ENCODE assay signal across 8 cellular contexts in genomic region chr4:183398298-183399129, GRCh38. TPM values are rescaled to one million over a fixed set of nuclear protein-coding genes. Genes with fewer than 3 reads are reported as not detected.
A peak's percentile ranks its signal among the peaks of the same experiment; 100 is the strongest.
DNase-seq lines count a peak whose midpoint lies in the region; ATAC-seq and TF ChIP-seq lines count a peak whose summit lies in the region.

No MANE protein-coding gene starts in this region.

- ATAC-seq in HG02610 (IDR thresholded peaks at IDR 0.05; ENCODE audit: unreplicated experiment) (peak; percentile 93), left lobe of liver (peak; percentile 98)

- H3K4me2 ChIP-seq in Karpas-422 (ENCODE audit: low read depth, low read length, poor library complexity, severe bottlenecking) = no peak overlapping the region

- DNase-seq in GM13976 (ENCODE audit: low spot score) (peak; percentile 83), NCI-H1092 treated with DMSO at 0.1 percent for 48 hours (lab: John Stamatoyannopoulos, UW) (peak; percentile 71), dedifferentiated amniotic fluid mesenchymal stem cell (ENCODE audit: extremely low spot score) (peak; percentile 61), left lobe of liver (ENCODE audit: low spot score) (peak; percentile 76), Karpas-422 (no peak)
- peak; percentile 52 to 63 for DNase-seq in activated CD4-positive, alpha-beta T cell treated with anti-CD3 and anti-CD28 coated beads for 4 hours
- peak; percentile 68 to 75 for DNase-seq in stimulated activated CD4-positive, alpha-beta T cell treated with anti-CD3 and anti-CD28 coated beads, Interleukin-2, amount 100 ng/mL, for 24 hours

- H3K79me2 ChIP-seq in Karpas-422 (ENCODE audit: low read length) = no peaks in the 10 kb centered on the region

- H2AFZ ChIP-seq in Karpas-422 (ENCODE audit: low read length) = no peak overlapping the region

- no peaks in the 10 kb centered on the region for H3K36me3 ChIP-seq in Karpas-422 (ENCODE audit: insufficient read depth, low read length)

- no peaks in the 10 kb centered on the region for H3K9me2 ChIP-seq in Karpas-422 (replicated peaks; ENCODE audit: insufficient read depth, low read length)

- H4K20me1 ChIP-seq in Karpas-422 (ENCODE audit: insufficient read depth, low read depth, low read length) = no peaks in the 10 kb centered on the region

- H3K9ac ChIP-seq in Karpas-422 (ENCODE audit: low read length) = no peak overlapping the region

- no peaks in the 10 kb centered on the region for H3K9me3 ChIP-seq in Karpas-422 (ENCODE audit: low read length)

- H3K4me3 ChIP-seq in Karpas-422 (ENCODE audit: low read length) = no peak overlapping the region

- in situ Hi-C loops in GM13976 (cut with MboI; ENCODE audit: low sequenced_read_pairs, unreplicated experiment) = no loop called here

- H3K4me1 ChIP-seq in Karpas-422 (ENCODE audit: low read length) = no peaks in the 10 kb centered on the region

- peak; percentile 50 for TF ChIP-seq CTCF in GM13976 (IDR thresholded peaks at IDR 0.05; ENCODE audit: borderline replicate concordance, control extremely low read depth, extremely low read depth, insufficient read depth, missing control alignments)

- no peak overlapping the region for H3K27ac ChIP-seq in Karpas-422 (ENCODE audit: low read length)

- no peaks in the 10 kb centered on the region for H3K27me3 ChIP-seq in Karpas-422 (ENCODE audit: low read length)

RNA-seq across cellular contexts. Expression of gene CDKN2AIP, which starts 45.9 kb away (rescaled TPM):
- 6.8 TPM for total RNA-seq in left lobe of liver
- 11.1 and 16.8 TPM in 2 replicates for total RNA-seq in Karpas-422 (2014; rRNA removed; shearing (Covaris generic); ENCODE audit: low replicate concordance)
